8 cellular contexts compared by ENCODE assay signal in the genomic region with DNA sequence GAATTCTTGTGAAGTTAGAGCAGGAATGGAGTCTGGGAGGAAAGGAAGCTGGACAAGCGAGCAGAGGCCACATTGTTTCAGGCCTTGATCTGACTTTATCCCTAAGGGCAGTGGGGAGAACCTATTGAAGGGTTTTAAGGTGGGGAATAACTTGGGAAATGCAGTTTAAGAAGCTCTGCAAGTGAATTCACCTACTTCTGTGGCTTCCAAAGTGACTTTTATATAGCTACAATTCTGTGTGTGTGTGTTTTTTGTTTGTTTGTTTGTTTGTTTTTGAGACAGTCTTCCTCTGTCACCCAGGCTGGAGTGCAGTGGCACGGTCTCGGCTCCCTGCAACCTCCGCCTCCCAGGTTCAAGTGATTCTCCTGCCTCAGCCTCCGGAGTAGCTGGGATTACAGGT. TPM values are rescaled to one million over a fixed set of nuclear protein-coding genes. Genes with fewer than 3 reads are reported as not detected.
DNase-seq lines count a peak whose midpoint lies in the region; ATAC-seq, FAIRE-seq and TF ChIP-seq lines count a peak whose summit lies in the region.
"Not testable (repeated sequence)": the region's sequence is repeated elsewhere in the genome, so short reads cannot be mapped to it uniquely, and the experiment has no call there.

No MANE protein-coding gene starts in this region.

- peaks cover 43% of the 10 kb centered on the region for H4K20me1 ChIP-seq in IMR-90 (ENCODE audit: insufficient read depth, low read length)
- H4K20me1 ChIP-seq in keratinocyte (ENCODE audit: control insufficient read depth, extremely low read depth, insufficient read depth, low read length) = peaks cover 13% of the 10 kb centered on the region
- peaks cover 37% of the 10 kb centered on the region for H4K20me1 ChIP-seq in osteoblast (ENCODE audit: insufficient read depth, low read length)

- DNase-seq in CD14-positive monocyte (ENCODE audit: low spot score); IMR-90; WERI-Rb-1; endothelial cell (ENCODE audit: low spot score); keratinocyte (ENCODE audit: low read depth, low spot score); suprapubic skin (ENCODE audit: low spot score in 2 of 2): not testable (repeated sequence)
- peak; percentile 52 for DNase-seq in osteoblast (ENCODE audit: insufficient read length, low spot score, missing footprints)

- peaks cover 26% of the 10 kb centered on the region for H3K9me1 ChIP-seq in IMR-90 (ENCODE audit: insufficient read depth, low read length)
- peaks cover 12% of the 10 kb centered on the region for H3K9me1 ChIP-seq in keratinocyte (ENCODE audit: control insufficient read depth, extremely low read depth, insufficient read depth, low read length)

- in situ Hi-C loops in IMR-90 (cut with MboI; ENCODE audit: low sequenced_read_pairs) = not testable (repeated sequence)

- peak overlapping the region; percentile 99 for H2AK9ac ChIP-seq in IMR-90 (replicated peaks; ENCODE audit: low read depth, low read length, poor library complexity)

- H3K9ac ChIP-seq in IMR-90 (ENCODE audit: low read depth, low read length) = not testable (repeated sequence)
- peak overlapping the region; percentile 98 for H3K9ac ChIP-seq in keratinocyte (ENCODE audit: control insufficient read depth, extremely low read depth, insufficient read depth, low read length)

- H3K79me2 ChIP-seq in keratinocyte (ENCODE audit: control insufficient read depth, insufficient read depth, low read length) = peaks cover 46% of the 10 kb centered on the region
- peaks cover 68% of the 10 kb centered on the region for H3K79me2 ChIP-seq in osteoblast (ENCODE audit: insufficient read depth, low read length)

- H3K36me3 Mint-ChIP-seq in CD14-positive monocyte = peaks cover 9 to 35% of the 10 kb centered on the region in 2 donors
- peaks cover 10% of the 10 kb centered on the region for H3K36me3 Mint-ChIP-seq in endothelial cell (ENCODE audit: low read depth, unreplicated experiment)

- H2BK15ac ChIP-seq in IMR-90 (ENCODE audit: low read depth, low read length) = not testable (repeated sequence)

- not testable (repeated sequence) for H3K9me3 ChIP-seq in IMR-90 (ENCODE audit: control insufficient read depth, insufficient read depth, low read length); WERI-Rb-1 (ENCODE audit: severe bottlenecking); keratinocyte (ENCODE audit: control insufficient read depth, low read depth, low read length); osteoblast (ENCODE audit: low read depth, low read length); suprapubic skin

- H2AK5ac ChIP-seq in IMR-90 (ENCODE audit: low read depth, low read length) = 0 out of 2 replicates have a peak overlapping the region, but pooled peaks have one; percentile 94

- not testable (repeated sequence) for TF ChIP-seq EP300 in suprapubic skin (IDR thresholded peaks at IDR 0.05)

- not testable (repeated sequence) for H4K91ac ChIP-seq in IMR-90 (ENCODE audit: insufficient read depth, low read depth, low read length)

- H3K4ac ChIP-seq in IMR-90 (ENCODE audit: low read depth, low read length) = 0 out of 2 replicates have a peak overlapping the region, but pooled peaks have one; percentile 5

- H3K14ac ChIP-seq in IMR-90 (replicated peaks; ENCODE audit: low read depth, low read length) = 0 out of 2 replicates have a peak overlapping the region, but pooled peaks have one; percentile 12

- peak overlapping the region; percentile 81 to 99 (median 94) for H3K27ac Mint-ChIP-seq in CD14-positive monocyte
- not testable (repeated sequence) for H3K27ac Mint-ChIP-seq in endothelial cell (ENCODE audit: unreplicated experiment)

- BruUV-seq in IMR-90 (replicated peaks; lab: Mats Ljungman, UMichigan) = not testable (repeated sequence)

- H3K79me1 ChIP-seq in IMR-90 (ENCODE audit: low read depth in 1 of 2, low read length in 2 of 2) = peaks cover 4 to 64% of the 10 kb centered on the region in 2 experiments; a peak in 2 of 4 replicates

- not testable (repeated sequence) for TF ChIP-seq CTCF in CD14-positive monocyte (IDR thresholded peaks at IDR 0.05); IMR-90 (conservative IDR thresholded peaks at IDR 0.05; ENCODE audit: low read depth, low read length); WERI-Rb-1 (IDR thresholded peaks at IDR 0.05; ENCODE audit: low read depth, low read length); endothelial cell (IDR thresholded peaks at IDR 0.05; ENCODE audit: unreplicated experiment); keratinocyte (optimal IDR thresholded peaks at IDR 0.05 in 1 of 3, IDR thresholded peaks at IDR 0.05 in 1 of 3, conservative IDR thresholded peaks at IDR 0.05 in 1 of 3; ENCODE audit: extremely low read depth in 1 of 3, insufficient read depth in 2 of 3, low read length in 3 of 3); osteoblast (IDR thresholded peaks at IDR 0.05; ENCODE audit: extremely low read depth, low read depth, low read length); suprapubic skin (IDR thresholded peaks at IDR 0.05)

- not testable (repeated sequence) for H3K18ac ChIP-seq in IMR-90 (ENCODE audit: low read depth, low read length)

- H2BK120ac ChIP-seq in IMR-90 (ENCODE audit: low read depth, low read length) = not testable (repeated sequence)

- not testable (repeated sequence) for H3K27me3 ChIP-seq in IMR-90 (ENCODE audit: control insufficient read depth, insufficient read depth, low read length); WERI-Rb-1 (ENCODE audit: insufficient read depth, low read depth, severe bottlenecking); keratinocyte (ENCODE audit: control insufficient read depth, extremely low read depth, insufficient read depth, low read length); osteoblast (ENCODE audit: insufficient read depth, low read length); suprapubic skin

- H2BK5ac ChIP-seq in IMR-90 (ENCODE audit: low read depth, low read length, poor library complexity, severe bottlenecking) = not testable (repeated sequence)

- H3K4me3 ChIP-seq in IMR-90 (ENCODE audit: insufficient read depth, low read depth, low read length) (peak overlapping the region; percentile 87), keratinocyte (ENCODE audit: control insufficient read depth in 2 of 3, extremely low read depth in 1 of 3, insufficient read depth in 2 of 3, low read depth in 1 of 3, low read length in 3 of 3) (peak overlapping the region in 2 of 3 experiments; percentile 91 to 94), osteoblast (ENCODE audit: insufficient read depth, low read length) (peak overlapping the region; percentile 94), suprapubic skin (peak overlapping the region; percentile 69)
- not testable (repeated sequence) for H3K4me3 ChIP-seq in WERI-Rb-1 (ENCODE audit: low read depth, low read length)

- POLR2A ChIA-PET in IMR-90 (lab: Charles Lee; ENCODE audit: unreplicated experiment) = interaction anchor here (0.6 to 2.5 kb wide), 3 partner anchors 9 to 420 kb away, joined by 4 to 13 read pairs (median 6); a partner anchor contains a TSS

- not testable (repeated sequence) for H4K8ac ChIP-seq in IMR-90 (ENCODE audit: low read depth in 2 of 2, low read length in 2 of 2)

- not testable (repeated sequence) for TF ChIP-seq POLR2A in IMR-90 (IDR thresholded peaks at IDR 0.05; ENCODE audit: low read depth, low read length); suprapubic skin (IDR thresholded peaks at IDR 0.05)

- intact Hi-C loops in CD14-positive monocyte (cut with micrococcal nuclease) = loop anchor here in 1 of 2 donors (1.0 kb wide), 1 partner anchor 12 kb away; no protein-coding TSS in a partner anchor
- intact Hi-C loops in IMR-90 (cut with micrococcal nuclease) = not testable (repeated sequence)

- H3K9me3 Mint-ChIP-seq in CD14-positive monocyte; endothelial cell (ENCODE audit: unreplicated experiment): not testable (repeated sequence)

- peaks cover 23% of the 10 kb centered on the region for H3K4me1 Mint-ChIP-seq in CD14-positive monocyte
- H3K4me1 Mint-ChIP-seq in endothelial cell (ENCODE audit: unreplicated experiment) = peaks cover 15% of the 10 kb centered on the region

- not testable (repeated sequence) for H4K5ac ChIP-seq in IMR-90 (ENCODE audit: low read depth, low read length)

- peak overlapping the region; percentile 21; the same call in 1 of the 2 replicates for H3K23ac ChIP-seq in IMR-90 (ENCODE audit: low read depth, low read length)

- CTCF ChIA-PET in IMR-90 (lab: Yijun Ruan, JAX) = not testable (repeated sequence)

- dilution Hi-C loops in IMR-90 (cut with HindIII; ENCODE audit: low sequenced_read_pairs, unreplicated experiment); keratinocyte (cut with MboI; ENCODE audit: extremely low pct_ligation_motif_present, low sequenced_read_pairs): not testable (repeated sequence)

- not testable (repeated sequence) for H3K27me3 Mint-ChIP-seq in CD14-positive monocyte (ENCODE audit: low read depth in 3 of 3); endothelial cell (ENCODE audit: unreplicated experiment)

- H2AFZ ChIP-seq in IMR-90 (replicated peaks; ENCODE audit: low read length, poor library complexity); keratinocyte (ENCODE audit: control insufficient read depth, low read length); osteoblast (ENCODE audit: low read length): not testable (repeated sequence)

- H3K56ac ChIP-seq in IMR-90 (ENCODE audit: extremely low read depth, insufficient read depth, low read length) = not testable (repeated sequence)

- not testable (repeated sequence) for ATAC-seq in IMR-90 (ENCODE audit: low read depth)

- peaks cover 24% of the 10 kb centered on the region for H3K36me3 ChIP-seq in IMR-90 (ENCODE audit: control insufficient read depth, insufficient read depth, low read length)
- peaks cover 46% of the 10 kb centered on the region for H3K36me3 ChIP-seq in WERI-Rb-1
- peaks cover 0 to 21% of the 10 kb centered on the region in 2 experiments for H3K36me3 ChIP-seq in keratinocyte (ENCODE audit: control insufficient read depth in 2 of 2, extremely low read depth in 1 of 2, insufficient read depth in 2 of 2, low read length in 2 of 2)
- H3K36me3 ChIP-seq in osteoblast (ENCODE audit: insufficient read depth, low read length) = not testable (repeated sequence)
- peaks cover 16% of the 10 kb centered on the region for H3K36me3 ChIP-seq in suprapubic skin

- not testable (repeated sequence) for H2BK20ac ChIP-seq in IMR-90 (ENCODE audit: low read depth, low read length)

- H3K4me2 ChIP-seq in IMR-90 (ENCODE audit: low read depth, low read length) (peak overlapping the region; percentile 92), keratinocyte (ENCODE audit: control insufficient read depth, extremely low read depth, insufficient read depth, low read depth, low read length) (peak overlapping the region; percentile 97), osteoblast (ENCODE audit: insufficient read depth, low read length) (peak overlapping the region; percentile 98)

- FAIRE-seq in keratinocyte (lab: Jason Lieb, UNC) = not testable (repeated sequence)

- H3K4me1 ChIP-seq in IMR-90 (ENCODE audit: control insufficient read depth, insufficient read depth, low read length) (peaks cover 13% of the 10 kb centered on the region), keratinocyte (ENCODE audit: control insufficient read depth, extremely low read depth, insufficient read depth, low read length) (peaks cover 23% of the 10 kb centered on the region), osteoblast (ENCODE audit: insufficient read depth, low read length) (peaks cover 16% of the 10 kb centered on the region), suprapubic skin (peaks cover 41% of the 10 kb centered on the region)

- not testable (repeated sequence) for H3K27ac ChIP-seq in IMR-90 (ENCODE audit: insufficient read depth, low read length); keratinocyte (ENCODE audit: control insufficient read depth, insufficient read depth, low read length)
- H3K27ac ChIP-seq in WERI-Rb-1 (peak overlapping the region; percentile 97; the same call in 1 of the 2 replicates), angular gyrus (ENCODE audit: low read depth, low read length) (peak overlapping the region; percentile 92), osteoblast (ENCODE audit: low read depth, low read length) (peak overlapping the region; percentile 13), suprapubic skin (peak overlapping the region; percentile 91)

- not testable (repeated sequence) for TF ChIP-seq RAD21 in IMR-90 (IDR thresholded peaks at IDR 0.05; ENCODE audit: low read length)

- H3K4me3 Mint-ChIP-seq in CD14-positive monocyte (peak overlapping the region; percentile 95 to 98), endothelial cell (ENCODE audit: unreplicated experiment) (peak overlapping the region; percentile 98)

- WGBS in IMR-90 (ENCODE audit: extremely low coverage in 2 of 2, insufficient read length in 1 of 2), 2 experiments = no CpG with 5 or more reads among the region's 5 CpGs
- 89% methylated on average over 5 of the region's 5 CpGs for WGBS in suprapubic skin

RNA-seq across cellular contexts. Expression of a gene that starts 1.4 kb away (rescaled TPM):
- polyA plus RNA-seq in CD14-positive monocyte (10 to 100 TPM; 30.6 to 46.3 TPM), IMR-90 (2012; rRNA removed) (160 and 172 TPM in 2 replicates), keratinocyte (61.5 to 90.9 TPM (median 77.4 TPM) in 3 replicates)
- total RNA-seq in IMR-90 (2012; rRNA removed) (55.8 and 60.9 TPM in 2 replicates), endothelial cell (ENCODE audit: unreplicated experiment) (148 TPM), osteoblast (74.3 and 98.4 TPM in 2 replicates), suprapubic skin (100 to 1,000 TPM in 1 of 4 donors, 10 to 100 TPM in 3; 49.1 to 105 (median 55.5) TPM)
- polyA plus RNA-seq in IMR-90 (2012; cell fraction: cytosol; rRNA removed) = 97.3 and 121 TPM in 2 replicates
- polyA plus RNA-seq in IMR-90 (2012; cell fraction: nucleus; rRNA removed; ENCODE audit: low replicate concordance) = 1,034 and 1,622 TPM in 2 replicates
- polyA plus RNA-seq in keratinocyte (2011; ENCODE audit: low read depth) = 16.0 TPM
- 27.0 and 50.3 TPM in 2 replicates for polyA plus RNA-seq in keratinocyte (2011; cell fraction: cytosol; rRNA removed)
- 234 and 261 TPM in 2 replicates for polyA plus RNA-seq in keratinocyte (2011; cell fraction: nucleus; rRNA removed)
- 42.1 and 80.2 TPM in 2 replicates for polyA plus RNA-seq in keratinocyte (2012; ENCODE audit: low replicate concordance)
- polyA minus RNA-seq in keratinocyte = 123 to 316 TPM (median 125 TPM) in 3 replicates
- polyA minus RNA-seq in keratinocyte (2011; cell fraction: cytosol; rRNA and poly(A)+ RNA removed) = 73.7 TPM
- 82.5 and 93.1 TPM in 2 replicates for polyA minus RNA-seq in keratinocyte (2011; cell fraction: nucleus; rRNA and poly(A)+ RNA removed)

RNA-seq across cellular contexts. Expression of a gene that starts 9.8 kb away (rescaled TPM):
- 10 to 100 TPM; 15.0 to 20.0 TPM for polyA plus RNA-seq in CD14-positive monocyte
- total RNA-seq in IMR-90 (2012; rRNA removed) = 27.8 and 28.3 TPM in 2 replicates
- 42.2 and 43.5 TPM in 2 replicates for polyA plus RNA-seq in IMR-90 (2012; rRNA removed)
- 33.8 and 36.4 TPM in 2 replicates for polyA plus RNA-seq in IMR-90 (2012; cell fraction: cytosol; rRNA removed)
- polyA plus RNA-seq in IMR-90 (2012; cell fraction: nucleus; rRNA removed; ENCODE audit: low replicate concordance) = 116 and 195 TPM in 2 replicates
- 27.8 TPM for total RNA-seq in endothelial cell (ENCODE audit: unreplicated experiment)
- polyA plus RNA-seq in keratinocyte = 33.7 to 41.1 TPM (median 37.8 TPM) in 3 replicates
- 3.5 TPM for polyA plus RNA-seq in keratinocyte (2011; ENCODE audit: low read depth)
- polyA plus RNA-seq in keratinocyte (2011; cell fraction: cytosol; rRNA removed) = 31.3 and 40.4 TPM in 2 replicates
- polyA plus RNA-seq in keratinocyte (2011; cell fraction: nucleus; rRNA removed) = 60.2 and 67.6 TPM in 2 replicates
- 21.7 and 23.7 TPM in 2 replicates for polyA plus RNA-seq in keratinocyte (2012; ENCODE audit: low replicate concordance)
- polyA minus RNA-seq in keratinocyte = 45.5 to 64.0 TPM (median 55.2 TPM) in 3 replicates
- polyA minus RNA-seq in keratinocyte (2011; cell fraction: cytosol; rRNA and poly(A)+ RNA removed) = 30.5 TPM
- 13.6 and 14.7 TPM in 2 replicates for polyA minus RNA-seq in keratinocyte (2011; cell fraction: nucleus; rRNA and poly(A)+ RNA removed)
- 37.1 and 39.1 TPM in 2 replicates for total RNA-seq in osteoblast
- 10 to 100 TPM; 44.3 to 55.4 (median 50.7) TPM for total RNA-seq in suprapubic skin

RNA-seq across cellular contexts. Expression of a gene that starts 13.3 kb away (rescaled TPM):
- polyA plus RNA-seq in CD14-positive monocyte = 10 to 100 TPM; 88.8 to 93.4 TPM
- total RNA-seq in IMR-90 (2012; rRNA removed) = 26.5 and 43.3 TPM in 2 replicates
- polyA plus RNA-seq in IMR-90 (2012; rRNA removed) = 112 and 137 TPM in 2 replicates
- 38.6 and 96.1 TPM in 2 replicates for polyA plus RNA-seq in IMR-90 (2012; cell fraction: cytosol; rRNA removed)
- 22.8 and 47.7 TPM in 2 replicates for polyA plus RNA-seq in IMR-90 (2012; cell fraction: nucleus; rRNA removed; ENCODE audit: low replicate concordance)
- total RNA-seq in endothelial cell (ENCODE audit: unreplicated experiment) = 32.3 TPM
- 38.3 to 70.1 TPM (median 44.8 TPM) in 3 replicates for polyA plus RNA-seq in keratinocyte
- 4.1 TPM for polyA plus RNA-seq in keratinocyte (2011; ENCODE audit: low read depth)
- 28.0 and 57.0 TPM in 2 replicates for polyA plus RNA-seq in keratinocyte (2011; cell fraction: cytosol; rRNA removed)
- 12.7 and 19.8 TPM in 2 replicates for polyA plus RNA-seq in keratinocyte (2011; cell fraction: nucleus; rRNA removed)
- polyA plus RNA-seq in keratinocyte (2012; ENCODE audit: low replicate concordance) = 44.0 and 109 TPM in 2 replicates
- polyA minus RNA-seq in keratinocyte = 26.2 to 69.4 TPM (median 48.3 TPM) in 3 replicates
- 92.1 TPM for polyA minus RNA-seq in keratinocyte (2011; cell fraction: cytosol; rRNA and poly(A)+ RNA removed)
- 15.6 and 19.4 TPM in 2 replicates for polyA minus RNA-seq in keratinocyte (2011; cell fraction: nucleus; rRNA and poly(A)+ RNA removed)
- total RNA-seq in osteoblast = 43.0 and 43.4 TPM in 2 replicates
- total RNA-seq in suprapubic skin = 100 to 1,000 TPM in 1 of 4 donors, 10 to 100 TPM in 3; 45.0 to 104 (median 63.1) TPM

RNA-seq across cellular contexts. Expression of a gene that starts 18.6 kb away (rescaled TPM):
- polyA plus RNA-seq in CD14-positive monocyte = 10 to 100 TPM; 14.9 to 18.1 TPM
- 10.4 and 11.1 TPM in 2 replicates for total RNA-seq in IMR-90 (2012; rRNA removed)
- 26.1 and 29.7 TPM in 2 replicates for polyA plus RNA-seq in IMR-90 (2012; rRNA removed)
- polyA plus RNA-seq in IMR-90 (2012; cell fraction: cytosol; rRNA removed) = 18.8 and 34.8 TPM in 2 replicates
- 99.3 and 171 TPM in 2 replicates for polyA plus RNA-seq in IMR-90 (2012; cell fraction: nucleus; rRNA removed; ENCODE audit: low replicate concordance)
- total RNA-seq in endothelial cell (ENCODE audit: unreplicated experiment) = 9.3 TPM
- 0.93 to 1.1 TPM (median 0.99 TPM) in 3 replicates for polyA plus RNA-seq in keratinocyte
- 5.1 TPM for polyA plus RNA-seq in keratinocyte (2011; ENCODE audit: low read depth)
- 0.27 and 0.32 TPM in 2 replicates for polyA plus RNA-seq in keratinocyte (2011; cell fraction: cytosol; rRNA removed)
- 3.8 and 3.9 TPM in 2 replicates for polyA plus RNA-seq in keratinocyte (2011; cell fraction: nucleus; rRNA removed)
- 0.76 and 3.6 TPM in 2 replicates for polyA plus RNA-seq in keratinocyte (2012; ENCODE audit: low replicate concordance)
- 1.3 to 2.1 TPM (median 1.6 TPM) in 3 replicates for polyA minus RNA-seq in keratinocyte
- polyA minus RNA-seq in keratinocyte (2011; cell fraction: cytosol; rRNA and poly(A)+ RNA removed) = 5.4 TPM
- 2.9 and 3.1 TPM in 2 replicates for polyA minus RNA-seq in keratinocyte (2011; cell fraction: nucleus; rRNA and poly(A)+ RNA removed)
- 31.8 and 32.4 TPM in 2 replicates for total RNA-seq in osteoblast
- total RNA-seq in suprapubic skin = 10 to 100 TPM; 18.5 to 57.2 (median 27.9) TPM

RNA-seq across cellular contexts. Expression of a gene that starts 20.6 kb away (rescaled TPM):
- polyA plus RNA-seq in CD14-positive monocyte (10 to 100 TPM; 20.8 to 21.0 TPM), IMR-90 (2012; rRNA removed) (190 and 194 TPM in 2 replicates), keratinocyte (199 to 221 TPM (median 210 TPM) in 3 replicates)
- total RNA-seq in IMR-90 (2012; rRNA removed) (268 and 296 TPM in 2 replicates), endothelial cell (ENCODE audit: unreplicated experiment) (111 TPM), osteoblast (273 and 286 TPM in 2 replicates), suprapubic skin (100 to 1,000 TPM; 184 to 355 (median 229) TPM)
- polyA plus RNA-seq in IMR-90 (2012; cell fraction: cytosol; rRNA removed) = 126 and 176 TPM in 2 replicates
- 254 and 364 TPM in 2 replicates for polyA plus RNA-seq in IMR-90 (2012; cell fraction: nucleus; rRNA removed; ENCODE audit: low replicate concordance)
- 255 TPM for polyA plus RNA-seq in keratinocyte (2011; ENCODE audit: low read depth)
- polyA plus RNA-seq in keratinocyte (2011; cell fraction: cytosol; rRNA removed) = 147 and 165 TPM in 2 replicates
- polyA plus RNA-seq in keratinocyte (2011; cell fraction: nucleus; rRNA removed) = 194 and 201 TPM in 2 replicates
- polyA plus RNA-seq in keratinocyte (2012; ENCODE audit: low replicate concordance) = 177 and 251 TPM in 2 replicates
- polyA minus RNA-seq in keratinocyte = 146 to 450 TPM (median 412 TPM) in 3 replicates
- polyA minus RNA-seq in keratinocyte (2011; cell fraction: cytosol; rRNA and poly(A)+ RNA removed) = 294 TPM
- polyA minus RNA-seq in keratinocyte (2011; cell fraction: nucleus; rRNA and poly(A)+ RNA removed) = 89.9 and 104 TPM in 2 replicates
